1 cellular context compared by ENCODE assay signal in genomic region chr2:226906439-226906796, GRCh38.
TF ChIP-seq lines count a peak whose summit lies in the region.

No MANE protein-coding gene starts in this region.

TF ChIP-seq in GM23338, 12 proteins besides CTCF, POLR2A, EP300 and RAD21 (continued from another document):
- TF ChIP-seq EZH2 (IDR thresholded peaks at IDR 0.05; ENCODE audit: low read depth, unreplicated experiment) = no peak
- no peak for TF ChIP-seq NANOG (IDR thresholded peaks at IDR 0.05; ENCODE audit: borderline replicate concordance)
